ENCODE assay signal across 1 cellular context in genomic region chr3:149016242-149016641, GRCh38.
TF ChIP-seq lines count a peak whose summit lies in the region.

No MANE protein-coding gene starts in this region.

TF ChIP-seq in WTC11, 78 proteins besides CTCF, POLR2A, EP300 and RAD21 (continued from another document):
- TF ChIP-seq AFF4 (CRISPR knock-in tag; IDR thresholded peaks at IDR 0.05; ENCODE audit: borderline replicate concordance) (no peak), TCF7 (CRISPR knock-in tag; IDR thresholded peaks at IDR 0.05; ENCODE audit: low read depth) (no peak), RELA (CRISPR knock-in tag; IDR thresholded peaks at IDR 0.05; ENCODE audit: borderline replicate concordance) (no peak)
- TF ChIP-seq, protein P1, sequence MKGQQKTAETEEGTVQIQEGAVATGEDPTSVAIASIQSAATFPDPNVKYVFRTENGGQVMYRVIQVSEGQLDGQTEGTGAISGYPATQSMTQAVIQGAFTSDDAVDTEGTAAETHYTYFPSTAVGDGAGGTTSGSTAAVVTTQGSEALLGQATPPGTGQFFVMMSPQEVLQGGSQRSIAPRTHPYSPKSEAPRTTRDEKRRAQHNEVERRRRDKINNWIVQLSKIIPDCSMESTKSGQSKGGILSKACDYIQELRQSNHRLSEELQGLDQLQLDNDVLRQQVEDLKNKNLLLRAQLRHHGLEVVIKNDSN (CRISPR knock-in tag; IDR thresholded peaks at IDR 0.05): no peak
- TF ChIP-seq, protein P2, sequence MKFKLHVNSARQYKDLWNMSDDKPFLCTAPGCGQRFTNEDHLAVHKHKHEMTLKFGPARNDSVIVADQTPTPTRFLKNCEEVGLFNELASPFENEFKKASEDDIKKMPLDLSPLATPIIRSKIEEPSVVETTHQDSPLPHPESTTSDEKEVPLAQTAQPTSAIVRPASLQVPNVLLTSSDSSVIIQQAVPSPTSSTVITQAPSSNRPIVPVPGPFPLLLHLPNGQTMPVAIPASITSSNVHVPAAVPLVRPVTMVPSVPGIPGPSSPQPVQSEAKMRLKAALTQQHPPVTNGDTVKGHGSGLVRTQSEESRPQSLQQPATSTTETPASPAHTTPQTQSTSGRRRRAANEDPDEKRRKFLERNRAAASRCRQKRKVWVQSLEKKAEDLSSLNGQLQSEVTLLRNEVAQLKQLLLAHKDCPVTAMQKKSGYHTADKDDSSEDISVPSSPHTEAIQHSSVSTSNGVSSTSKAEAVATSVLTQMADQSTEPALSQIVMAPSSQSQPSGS (CRISPR knock-in tag; IDR thresholded peaks at IDR 0.05; ENCODE audit: borderline replicate concordance, low read depth): no peak
